In genomic region chr4:168480991-168481588, GRCh38 we compare ENCODE assay signal across 8 cellular contexts. TPM values are rescaled to one million over a fixed set of nuclear protein-coding genes. Genes with fewer than 3 reads are reported as not detected.
DNase-seq lines count a peak whose midpoint lies in the region; ATAC-seq and TF ChIP-seq lines count a peak whose summit lies in the region.

No MANE protein-coding gene starts in this region.

- DNase-seq in Ammon's horn (ENCODE audit: low spot score): peak; percentile 45
- DNase-seq in SIG-M5 (lab: John Stamatoyannopoulos, UW): peak; percentile 36
- DNase-seq in amniotic epithelial cell (ENCODE audit: low read depth): peak; percentile 84
- no peak for DNase-seq in left ventricle myocardium inferior
- peak; percentile 65 for DNase-seq in sigmoid colon
- DNase-seq in cerebellum (ENCODE audit: low spot score): no peak

- no peaks in the 10 kb centered on the region for H3K27me3 ChIP-seq in left ventricle myocardium inferior (ENCODE audit: low read depth)
- no peaks in the 10 kb centered on the region for H3K27me3 ChIP-seq in sigmoid colon

- H3K4me3 ChIP-seq in left ventricle myocardium inferior (peak overlapping the region; percentile 83), sigmoid colon (peak overlapping the region; percentile 60 to 79 (median 72))

- TF ChIP-seq POLR2A in sigmoid colon (IDR thresholded peaks at IDR 0.05): no peak

- 3 to 7% methylated on average over 7 of the region's 7 CpGs for WGBS in sigmoid colon, 2 donors

- H3K4me1 ChIP-seq in left ventricle myocardium inferior (peaks cover 33% of the 10 kb centered on the region), sigmoid colon (peaks cover 0 to 15% (median 5%) of the 10 kb centered on the region in 4 donors)

- H3K36me3 ChIP-seq in left ventricle myocardium inferior (no peaks in the 10 kb centered on the region), sigmoid colon (no peaks in the 10 kb centered on the region)

- no peaks in the 10 kb centered on the region for H3K9me3 ChIP-seq in left ventricle myocardium inferior (replicated peaks)
- no peaks in the 10 kb centered on the region for H3K9me3 ChIP-seq in sigmoid colon

- H3K27ac ChIP-seq in left ventricle myocardium inferior (replicated peaks): peak overlapping the region; percentile 93
- peak overlapping the region; percentile 88 to 95 (median 90) for H3K27ac ChIP-seq in sigmoid colon

- ATAC-seq in GM18909 (IDR thresholded peaks at IDR 0.05; ENCODE audit: poor library complexity, unreplicated experiment) (peak; percentile 40), HG03558 (IDR thresholded peaks at IDR 0.05; ENCODE audit: extremely low read depth, unreplicated experiment) (peak; percentile 28)

- TF ChIP-seq EP300 in sigmoid colon (IDR thresholded peaks at IDR 0.05): no peak

- intact Hi-C loops in left ventricle myocardium inferior (cut with micrococcal nuclease): loop anchor here (5.0 kb wide), 1 partner anchor 164 kb away; the partner anchor contains the start of gene DDX60
- intact Hi-C loops in sigmoid colon (cut with DNase I): loop anchor here (2.0 to 5.0 kb wide), 2 partner anchors 74 to 162 kb away; partner anchors contain the start of gene DDX60

- TF ChIP-seq CTCF in left ventricle myocardium inferior (IDR thresholded peaks at IDR 0.05; ENCODE audit: borderline replicate concordance): no peak
- no peak for TF ChIP-seq CTCF in sigmoid colon (IDR thresholded peaks at IDR 0.05)

RNA-seq across cellular contexts. Expression of gene DDX60L, which starts 0.8 kb away (rescaled TPM):
- total RNA-seq in left ventricle myocardium inferior (11.4 TPM), sigmoid colon (10 to 100 TPM; 11.4 to 19.1 (median 16.5) TPM), cerebellum (7.3 TPM)
- polyA plus RNA-seq in sigmoid colon: 10 to 100 TPM; 13.6 to 16.2 (median 14.8) TPM

RNA-seq across cellular contexts. Expression of gene PALLD, which starts 15.8 kb away (rescaled TPM):
- total RNA-seq in left ventricle myocardium inferior (871 TPM), sigmoid colon (1,000 to 10,000 TPM; 1,233 to 1,991 (median 1,564) TPM), cerebellum (37.3 TPM)
- 10 to 100 TPM; 40.7 to 72.1 (median 71.5) TPM for polyA plus RNA-seq in sigmoid colon

Comparison
In these comparisons a context has a peak if more than half of its experiments do, and no peak if none do; other contexts are left out.
1. DNase-seq: peak in Ammon's horn (single experiment), SIG-M5 (single experiment), amniotic epithelial cell (single experiment) and sigmoid colon (single experiment); none in left ventricle myocardium inferior (single experiment) and cerebellum (single experiment).
2. RNA of gene PALLD, which starts 15.8 kb away (total RNA-seq): 1,233 to 1,991 TPM in sigmoid colon and 871 TPM in left ventricle myocardium inferior (single experiment); 37.3 TPM in cerebellum (single experiment); every median in the first group is over 10 times any median in the second.